ENCODE assay signal across 10 cellular contexts in genomic region chr2:179031731-179032408, GRCh38. TPM values are rescaled to one million over a fixed set of nuclear protein-coding genes. Genes with fewer than 3 reads are reported as not detected.
DNase-seq lines count a peak whose midpoint lies in the region; ATAC-seq and TF ChIP-seq lines count a peak whose summit lies in the region.
"Had no signal": no experiment of that assay in that cellular context is flagged by ENCODE, and none has a peak within 500 bp of the region (broad histone marks: within the 10 kb centered on the region; RNA-seq: fewer than 3 reads in every experiment).

No MANE protein-coding gene starts in this region.

- ATAC-seq in GM18907 (IDR thresholded peaks at IDR 0.05; ENCODE audit: unreplicated experiment) (peak; percentile 94), HG03095 (IDR thresholded peaks at IDR 0.05; ENCODE audit: unreplicated experiment) (peak; percentile 96)
- ATAC-seq: HCT116 had no signal

- DNase-seq in AG20443 (ENCODE audit: low spot score) (peak; percentile 27), renal cortical epithelial cell (ENCODE audit: low read depth) (peak; percentile 90), sigmoid colon (no peak), NCI-H510A (lab: John Stamatoyannopoulos, UW) (no peak), tibial artery (no peak)
- peak; percentile 34 to 46 for DNase-seq in activated CD4-positive, alpha-beta T cell treated with anti-CD3 and anti-CD28 coated beads, Interleukin-2, amount 50 U/mL, for 48 hours

- H3K4me1 ChIP-seq in sigmoid colon (peaks cover 0 to 7% (median 0%) of the 10 kb centered on the region in 4 donors), tibial artery (no peaks in the 10 kb centered on the region)

- intact Hi-C loops in sigmoid colon (cut with DNase I) (no loop called here), tibial artery (cut with DNase I; ENCODE audit: low total_unique reads) (no loop called here)

- TF ChIP-seq POLR2A in sigmoid colon (IDR thresholded peaks at IDR 0.05), result no peak

- no peak overlapping the region for H3K4me3 ChIP-seq in sigmoid colon
- H3K4me3 ChIP-seq in tibial artery, result no peak overlapping the region

- H3K36me3 ChIP-seq in sigmoid colon (no peaks in the 10 kb centered on the region), tibial artery (no peaks in the 10 kb centered on the region)

- TF ChIP-seq CTCF in sigmoid colon (IDR thresholded peaks at IDR 0.05), result no peak
- TF ChIP-seq CTCF in tibial artery (IDR thresholded peaks at IDR 0.05), result no peak

- H3K27me3 ChIP-seq in sigmoid colon, result no peaks in the 10 kb centered on the region
- H3K27me3 ChIP-seq in tibial artery, result no peaks in the 10 kb centered on the region

- H3K27ac ChIP-seq in sigmoid colon, result no peak overlapping the region
- H3K27ac ChIP-seq in tibial artery, result no peak overlapping the region

- H3K9me3 ChIP-seq in sigmoid colon, result no peaks in the 10 kb centered on the region
- H3K9me3 ChIP-seq in tibial artery, result no peaks in the 10 kb centered on the region

- WGBS in sigmoid colon, 2 donors, result 14 to 37% methylated on average over 2 of the region's 2 CpGs

- no peak for TF ChIP-seq EP300 in sigmoid colon (IDR thresholded peaks at IDR 0.05)

RNA-seq across cellular contexts. Expression of gene CCDC141, which starts 18.1 kb away (rescaled TPM):
- total RNA-seq in renal cortical epithelial cell, result under 0.01 and 0.05 TPM in 2 replicates
- total RNA-seq in sigmoid colon, result 1 to 10 TPM; 3.1 to 8.6 (median 4.6) TPM
- polyA plus RNA-seq in sigmoid colon, result under 1 TPM in 2 of 3 donors, not detected in 1; under 0.01 to 0.47 TPM
- total RNA-seq: endothelial cell of umbilical vein had no signal
- polyA plus RNA-seq: endothelial cell of umbilical vein had no signal

Comparison
In these comparisons a context has a peak if more than half of its experiments do, and no peak if none do; other contexts are left out.
1. DNase-seq: peak in AG20443 (single experiment), activated CD4-positive, alpha-beta T cell treated with anti-CD3 and anti-CD28 coated beads, Interleukin-2, amount 50 U/mL, for 48 hours (2 of 2) and renal cortical epithelial cell (single experiment); none in sigmoid colon (single experiment), NCI-H510A (single experiment) and tibial artery (0 of 2).